1 cellular context compared by ENCODE assay signal in the genomic region with DNA sequence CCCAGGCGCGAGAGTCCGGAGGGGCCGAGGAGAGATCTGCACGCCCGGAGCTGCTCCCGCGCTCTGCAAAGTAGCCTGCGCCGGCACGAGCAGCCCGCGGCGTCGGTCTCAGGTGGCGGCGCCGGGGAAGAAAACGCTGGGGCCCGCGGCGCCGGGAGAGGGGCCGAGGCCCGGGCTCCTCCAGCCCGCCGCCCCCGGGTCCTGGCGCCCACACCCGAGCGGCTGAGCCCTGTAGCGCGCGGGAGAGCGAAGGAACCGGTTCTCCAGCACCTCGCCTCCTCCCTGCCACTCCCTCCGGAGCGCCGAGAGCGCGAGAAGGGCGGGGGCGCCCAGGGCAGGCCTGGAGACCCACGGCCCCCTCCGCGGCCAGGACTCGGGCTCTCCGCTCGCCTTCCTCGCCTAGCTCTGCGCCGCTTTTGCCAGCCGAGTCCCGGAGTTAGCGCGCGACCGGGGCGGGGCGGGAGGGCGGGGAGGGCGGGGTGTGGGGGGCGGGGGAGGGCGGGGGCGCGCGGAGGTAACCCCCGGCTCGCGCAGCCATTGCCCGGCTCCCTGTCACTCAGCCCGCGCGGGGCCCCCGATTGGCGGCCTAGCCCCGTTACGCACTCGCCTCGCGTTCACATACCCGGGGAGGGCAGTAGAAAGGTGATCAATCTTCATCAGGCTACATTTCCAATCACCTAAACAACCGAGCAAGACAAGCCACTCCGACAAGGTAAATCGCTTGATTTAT.
A peak's percentile ranks its signal among the peaks of the same experiment; 100 is the strongest.
TF ChIP-seq lines count a peak whose summit lies in the region.

TSS of gene OTX1 (plus strand) at position 645 of the 730 bp plus-strand sequence. CDS start 2,161 bp downstream, outside the sequence.

TF ChIP-seq in Ishikawa, 13 proteins besides CTCF, POLR2A, EP300 and RAD21 (continued from another document):
- TF ChIP-seq, protein P1, sequence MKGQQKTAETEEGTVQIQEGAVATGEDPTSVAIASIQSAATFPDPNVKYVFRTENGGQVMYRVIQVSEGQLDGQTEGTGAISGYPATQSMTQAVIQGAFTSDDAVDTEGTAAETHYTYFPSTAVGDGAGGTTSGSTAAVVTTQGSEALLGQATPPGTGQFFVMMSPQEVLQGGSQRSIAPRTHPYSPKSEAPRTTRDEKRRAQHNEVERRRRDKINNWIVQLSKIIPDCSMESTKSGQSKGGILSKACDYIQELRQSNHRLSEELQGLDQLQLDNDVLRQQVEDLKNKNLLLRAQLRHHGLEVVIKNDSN (IDR thresholded peaks at IDR 0.05): 0 out of 2 replicates have a peak, but pooled peaks have one; percentile 2
- peak; percentile 66 for TF ChIP-seq CREB1 (IDR thresholded peaks at IDR 0.05; ENCODE audit: low read depth)
